In genomic region chr5:82329393-82329792, GRCh38 we compare ENCODE assay signal across 25 cellular contexts.
"Had no signal": no experiment of that assay in that cellular context is flagged by ENCODE, and none has a peak within 500 bp of the region (broad histone marks: within the 10 kb centered on the region; RNA-seq: fewer than 3 reads in every experiment).

No MANE protein-coding gene starts in this region.

- ATAC-seq: left colon; left lung; lower lobe of right lung; naive thymus-derived CD8-positive, alpha-beta T cell; pancreas; right cardiac atrium; sciatic nerve; stimulated activated naive B cell treated with anti-CD40 and anti-IgM and Interleukin-4, amounts not matched to agents 10 μg/mL and 1 μg/mL and 100 μg/mL, for 72 hours; stimulated activated naive CD8-positive, alpha-beta T cell treated with anti-CD3 and anti-CD28 coated beads, Interleukin-15, Interleukin-2, amounts not matched to agents 100 U/mL and 50 U/mL, for 24 hours had no signal

- DNase-seq: immature natural killer cell; kidney; left colon; left lung; lower lobe of right lung; mammary epithelial cell; mesenchymal stem cell; naive thymus-derived CD8-positive, alpha-beta T cell; nucleus accumbens; pancreas; posterior cingulate gyrus; retina; right cardiac atrium; stimulated activated CD4-positive, alpha-beta T cell treated with anti-CD3 and anti-CD28 coated beads, Interleukin-12 subunit alpha, Interleukin-12 subunit beta, amount 100 ng/mL, for 4 hours; stimulated activated CD4-positive, alpha-beta T cell treated with anti-CD3 and anti-CD28 coated beads, Interleukin-15, amount 100 ng/mL, for 24 hours; stimulated activated CD4-positive, alpha-beta T cell treated with anti-CD3 and anti-CD28 coated beads, Interleukin-2, amount 100 ng/mL, for 24 hours; stimulated activated CD4-positive, alpha-beta T cell treated with anti-CD3 and anti-CD28 coated beads, Interleukin-4, amount 100 ng/mL, for 1 hour; stimulated activated naive B cell treated with anti-CD40 and anti-IgM and Interleukin-4, amounts not matched to agents 10 μg/mL and 1 μg/mL and 100 μg/mL, for 72 hours; stimulated activated naive CD8-positive, alpha-beta T cell treated with anti-CD3 and anti-CD28 coated beads, Interleukin-15, Interleukin-2, amounts not matched to agents 100 U/mL and 50 U/mL, for 24 hours; stomach; testis; thyroid gland; transverse colon; upper lobe of left lung had no signal
